13 cellular contexts compared by ENCODE assay signal in the genomic region with DNA sequence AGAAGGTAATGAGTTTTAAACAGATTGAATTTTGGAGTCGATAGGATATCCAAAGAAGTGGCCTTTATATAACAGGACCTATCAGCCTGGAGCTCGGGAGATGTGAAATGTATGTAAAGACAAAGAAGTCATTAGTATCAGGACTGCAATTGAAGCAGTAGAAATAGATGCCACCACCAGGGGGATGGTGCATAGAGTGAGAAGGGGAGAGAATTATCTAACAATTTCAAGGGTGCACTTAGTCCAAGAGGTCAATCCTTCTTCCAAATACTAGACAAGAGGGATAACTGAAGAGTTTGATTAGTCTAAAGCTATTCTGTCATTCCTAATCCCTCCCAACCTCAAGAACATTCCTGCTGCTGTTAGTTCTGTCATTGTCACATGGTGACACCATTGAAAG.
A peak's percentile ranks its signal among the peaks of the same experiment; 100 is the strongest.
DNase-seq lines count a peak whose midpoint lies in the region; TF ChIP-seq lines count a peak whose summit lies in the region.
"Had no signal": no experiment of that assay in that cellular context is flagged by ENCODE, and none has a peak within 500 bp of the region (broad histone marks: within the 10 kb centered on the region; RNA-seq: fewer than 3 reads in every experiment).

No MANE protein-coding gene starts in this region.

- H3K4me3 ChIP-seq in GM12864 (ENCODE audit: low read depth, low read length) = no peak overlapping the region
- H3K4me3 ChIP-seq: coronary artery, uterus had no signal

- no peak overlapping the region for H3K27ac ChIP-seq in 22Rv1
- H3K27ac ChIP-seq: coronary artery, uterus had no signal

- no peak for TF ChIP-seq POLR2A in erythroblast (IDR thresholded peaks at IDR 0.05; ENCODE audit: low read length)

- no peak for DNase-seq in GM12864 (ENCODE audit: low read depth)
- DNase-seq in NCI-H69 (lab: John Stamatoyannopoulos, UW) = peak; percentile 20
- peak; percentile 4 to 26 for DNase-seq in erythroblast (lab: John Stamatoyannopoulos, UW)
- no peak for DNase-seq in pons (ENCODE audit: low spot score)
- no peak for DNase-seq in KG1 (lab: John Stamatoyannopoulos, UW)
- DNase-seq in ureter (ENCODE audit: low spot score) = no peak
- DNase-seq in NOMO-1 (lab: John Stamatoyannopoulos, UW; ENCODE audit: unreplicated experiment in 2 of 2) = no peak
- DNase-seq: activated T-cell treated with anti-CD3 and anti-CD28 coated beads, Interleukin-2, amount 50 U/mL, for 24 hours; NCI-H1930; NK-92 treated with Interleukin-12 subunit alpha and Interleukin-12 subunit beta, amount 100 ng/mL, for 24 hours; uterus had no signal

- TF ChIP-seq CTCF in 22Rv1 (IDR thresholded peaks at IDR 0.05) (peak; percentile 36), GM12864 (IDR thresholded peaks at IDR 0.05; ENCODE audit: low read depth, low read length, missing control alignments) (peak; percentile 37)

Comparison
In these comparisons a context has a peak if more than half of its experiments do, and no peak if none do; other contexts are left out.
1. DNase-seq: peak in NCI-H69 (single experiment) and erythroblast (2 of 2); none in GM12864 (single experiment), pons (single experiment), KG1 (single experiment), ureter (single experiment) and NOMO-1 (0 of 2).